ENCODE assay signal across 8 cellular contexts in genomic region chr10:3874988-3875841, GRCh38.
DNase-seq lines count a peak whose midpoint lies in the region; ATAC-seq and TF ChIP-seq lines count a peak whose summit lies in the region.

No MANE protein-coding gene starts in this region.

- H3K4me3 ChIP-seq in OCI-LY3 (ENCODE audit: low read length) (peak overlapping the region; percentile 60), right atrium auricular region (no peak overlapping the region), aorta (ENCODE audit: low read length in 2 of 2) (no peak overlapping the region)

- peak; percentile 36 for DNase-seq in activated CD4-positive, alpha-beta T cell treated with anti-CD3 and anti-CD28 coated beads, Interleukin-2, amount 50 U/mL, for 1 hour
- DNase-seq in activated CD4-positive, alpha-beta T cell treated with anti-CD3 and anti-CD28 coated beads for 1 hour = no peak
- DNase-seq in right atrium auricular region (ENCODE audit: low spot score) = peak; percentile 57
- DNase-seq in NCI-H1930 (lab: John Stamatoyannopoulos, UW) = no peak
- DNase-seq in NCI-H1694 treated with DMSO at 0.1 percent for 48 hours (lab: John Stamatoyannopoulos, UW) = no peak
- no peak for DNase-seq in aorta

- H3K4me2 ChIP-seq in OCI-LY3 (ENCODE audit: low read length) = peak overlapping the region; percentile 84

- TF ChIP-seq CTCF in OCI-LY3 (IDR thresholded peaks at IDR 0.05; ENCODE audit: low read depth, low read length) (no peak), right atrium auricular region (IDR thresholded peaks at IDR 0.05) (no peak)

- H3K79me2 ChIP-seq in OCI-LY3 (ENCODE audit: low read length) = no peaks in the 10 kb centered on the region

- no peaks in the 10 kb centered on the region; the same call in 1 of the 2 replicates for H3K27me3 ChIP-seq in OCI-LY3 (ENCODE audit: low read depth, low read length)
- no peaks in the 10 kb centered on the region for H3K27me3 ChIP-seq in right atrium auricular region
- peaks cover 0 to 1% of the 10 kb centered on the region in 2 donors for H3K27me3 ChIP-seq in aorta (ENCODE audit: control insufficient read depth in 1 of 2, insufficient read depth in 2 of 2, low read length in 1 of 2)

- no peak overlapping the region for H2AFZ ChIP-seq in OCI-LY3 (ENCODE audit: low read depth, low read length)

- no peaks in the 10 kb centered on the region for H3K36me3 ChIP-seq in OCI-LY3 (replicated peaks; ENCODE audit: low read depth, low read length)
- no peaks in the 10 kb centered on the region for H3K36me3 ChIP-seq in right atrium auricular region
- H3K36me3 ChIP-seq in aorta (ENCODE audit: control insufficient read depth in 1 of 2, insufficient read depth in 2 of 2, low read length in 1 of 2) = no peaks in the 10 kb centered on the region

- WGBS in aorta, 2 donors = 84 to 85% methylated on average over 6 of the region's 6 CpGs

- no peaks in the 10 kb centered on the region for H3K9me3 ChIP-seq in OCI-LY3 (ENCODE audit: insufficient read depth, low read length)
- no peaks in the 10 kb centered on the region for H3K9me3 ChIP-seq in right atrium auricular region
- no peaks in the 10 kb centered on the region for H3K9me3 ChIP-seq in aorta (ENCODE audit: control insufficient read depth, low read length)

- ATAC-seq in HG02759 (IDR thresholded peaks at IDR 0.05; ENCODE audit: unreplicated experiment) = peak; percentile 75
- ATAC-seq in aorta (ENCODE audit: low FRiP score) = no peak

- H3K4me1 ChIP-seq in OCI-LY3 (ENCODE audit: low read length) (peaks cover 68% of the 10 kb centered on the region), right atrium auricular region (peaks cover 0 to 27% of the 10 kb centered on the region in 2 donors), aorta (ENCODE audit: control insufficient read depth in 1 of 2, insufficient read depth in 2 of 2, low read length in 2 of 2) (peaks cover 0 to 3% of the 10 kb centered on the region in 2 donors)

- peak overlapping the region; percentile 57 for H3K9ac ChIP-seq in OCI-LY3 (ENCODE audit: low read length)

- intact Hi-C loops in aorta (cut with DNase I) = no loop called here

- peak overlapping the region; percentile 90 for H3K27ac ChIP-seq in OCI-LY3 (ENCODE audit: low read length)
- peak overlapping the region; percentile 18 to 38 for H3K27ac ChIP-seq in right atrium auricular region
- H3K27ac ChIP-seq in aorta (ENCODE audit: low read depth in 1 of 2, low read length in 2 of 2) = no peak overlapping the region

- no peaks in the 10 kb centered on the region for H4K20me1 ChIP-seq in OCI-LY3 (ENCODE audit: insufficient read depth, low read length)

Comparison
In these comparisons a context has a peak if more than half of its experiments do, and no peak if none do; other contexts are left out.
1. DNase-seq: peak in activated CD4-positive, alpha-beta T cell treated with anti-CD3 and anti-CD28 coated beads, Interleukin-2, amount 50 U/mL, for 1 hour (single experiment) and right atrium auricular region (single experiment); none in activated CD4-positive, alpha-beta T cell treated with anti-CD3 and anti-CD28 coated beads for 1 hour (single experiment), NCI-H1930 (0 of 2), NCI-H1694 treated with DMSO at 0.1 percent for 48 hours (single experiment) and aorta (0 of 2).
2. H3K27ac ChIP-seq: peak in OCI-LY3 (single experiment) and right atrium auricular region (2 of 2); none in aorta (0 of 2).